23 cellular contexts compared by ENCODE assay signal in genomic region chr6:106530502-106530901, GRCh38.
DNase-seq lines count a peak whose midpoint lies in the region; ATAC-seq and TF ChIP-seq lines count a peak whose summit lies in the region.
"Had no signal": no experiment of that assay in that cellular context is flagged by ENCODE, and none has a peak within 500 bp of the region (broad histone marks: within the 10 kb centered on the region; RNA-seq: fewer than 3 reads in every experiment).

No MANE protein-coding gene starts in this region.

- H3K4me1 ChIP-seq in RWPE2 (ENCODE audit: insufficient read depth, poor library complexity, severe bottlenecking) (peaks cover 78% of the 10 kb centered on the region), trophoblast cell (ENCODE audit: control insufficient read depth in 1 of 2, insufficient read depth in 2 of 2, low read length in 2 of 2) (peaks cover 0 to 1% of the 10 kb centered on the region in 2 experiments)
- H3K4me1 ChIP-seq: ascending aorta, BE2C, testis had no signal

- H3K4ac ChIP-seq in trophoblast cell (ENCODE audit: low read depth, low read length): no peak overlapping the region

- peak overlapping the region; percentile 99 for H3K27ac ChIP-seq in RWPE2 (ENCODE audit: poor library complexity, severe bottlenecking)
- H3K27ac ChIP-seq in epithelial cell of prostate: peak overlapping the region; percentile 98
- no peak overlapping the region for H3K27ac ChIP-seq in trophoblast cell (ENCODE audit: low read depth, low read length)
- H3K27ac ChIP-seq: ascending aorta, KMS-11, RWPE1, testis had no signal

- no peak for TF ChIP-seq CTCF in RWPE2 (IDR thresholded peaks at IDR 0.05; ENCODE audit: poor library complexity, severe bottlenecking)

- peaks cover 95% of the 10 kb centered on the region for H3K36me3 ChIP-seq in RWPE2 (ENCODE audit: low read depth)
- H3K36me3 ChIP-seq in trophoblast cell (ENCODE audit: control insufficient read depth in 1 of 2, insufficient read depth in 2 of 2, low read length in 2 of 2): no peaks in the 10 kb centered on the region
- H3K36me3 ChIP-seq: ascending aorta, BE2C, HAP-1 had no signal

- ATAC-seq in RWPE2 (ENCODE audit: low read depth): no peak
- no peak for ATAC-seq in GM21717 (IDR thresholded peaks at IDR 0.05; ENCODE audit: unreplicated experiment)
- no peak for ATAC-seq in HG02970 (IDR thresholded peaks at IDR 0.05; ENCODE audit: low FRiP score, unreplicated experiment)

- no peaks in the 10 kb centered on the region for H3K79me1 ChIP-seq in trophoblast cell (ENCODE audit: low read length)

- no peaks in the 10 kb centered on the region for H3K27me3 ChIP-seq in RWPE2 (ENCODE audit: insufficient read depth, poor library complexity, severe bottlenecking)
- no peaks in the 10 kb centered on the region for H3K27me3 ChIP-seq in trophoblast cell (ENCODE audit: insufficient read depth, low read length)
- H3K27me3 ChIP-seq: ascending aorta, testis had no signal

- H4K12ac ChIP-seq in trophoblast cell (ENCODE audit: low read depth, low read length): no peak overlapping the region

- H3K14ac ChIP-seq in trophoblast cell (ENCODE audit: low read length): no peak overlapping the region

- H2BK12ac ChIP-seq in trophoblast cell (ENCODE audit: low read length): no peak overlapping the region

- H3K79me2 ChIP-seq in trophoblast cell (ENCODE audit: control insufficient read depth, insufficient read depth, low read length, poor library complexity): no peaks in the 10 kb centered on the region

- H3K9me3 ChIP-seq in RWPE2 (ENCODE audit: severe bottlenecking): no peaks in the 10 kb centered on the region
- no peaks in the 10 kb centered on the region for H3K9me3 ChIP-seq in trophoblast cell (ENCODE audit: insufficient read depth, low read depth, low read length)
- H3K9me3 ChIP-seq: ascending aorta, BE2C, HAP-1, testis had no signal

- H3K9ac ChIP-seq in trophoblast cell (ENCODE audit: low read length): no peak overlapping the region
- H3K9ac ChIP-seq: KMS-11 had no signal

- no peak overlapping the region for H3K18ac ChIP-seq in trophoblast cell (ENCODE audit: low read length)

- no peak overlapping the region for H2BK120ac ChIP-seq in trophoblast cell (ENCODE audit: insufficient read depth, low read length, poor library complexity)

- H4K8ac ChIP-seq in trophoblast cell (ENCODE audit: low read depth, low read length): no peak overlapping the region

- DNase-seq in GM03348 (ENCODE audit: low spot score) (peak; percentile 55), RWPE2 (ENCODE audit: low spot score) (no peak), epithelial cell of prostate (ENCODE audit: low read depth, low spot score) (no peak), trophoblast cell (peak; percentile 66 to 90), occipital lobe (lab: John Stamatoyannopoulos, UW) (no peak)
- DNase-seq: activated CD4-positive, CD25-positive, alpha-beta regulatory T cell; activated naive CD4-positive, alpha-beta T cell treated with anti-CD3 and anti-CD28 coated beads, Interleukin-2, amount 50 U/mL, for 16 hours; activated T-cell treated with anti-CD3 and anti-CD28 coated beads, Interleukin-2, amount 50 U/mL, for 48 hours; BE2C; erythroblast; MV-4-11; NCI-H187; NCI-H69; stimulated activated CD4-positive, alpha-beta T cell treated with anti-CD3 and anti-CD28 coated beads, Interleukin-2, amount 100 ng/mL, for 48 hours; stimulated activated naive CD4-positive, alpha-beta T cell; T-helper 9 cell; testis had no signal

- no peak overlapping the region for H2AFZ ChIP-seq in trophoblast cell (ENCODE audit: insufficient read depth, low read length, poor library complexity)

- no peak overlapping the region for H2BK5ac ChIP-seq in trophoblast cell (ENCODE audit: low read depth, low read length, poor library complexity)

- H2AK5ac ChIP-seq in trophoblast cell (ENCODE audit: low read length): no peak overlapping the region

- no peak overlapping the region for H4K91ac ChIP-seq in trophoblast cell (ENCODE audit: low read depth, low read length)

- WGBS in trophoblast cell (ENCODE audit: extremely low coverage, insufficient coverage, insufficient read length): no CpG with 5 or more reads among the region's 1 CpG

- no peak overlapping the region for H3K4me2 ChIP-seq in trophoblast cell (ENCODE audit: low read length)
- H3K4me2 ChIP-seq: KMS-11 had no signal

- H3K4me3 ChIP-seq in RWPE2 (ENCODE audit: severe bottlenecking) (no peak overlapping the region), trophoblast cell (ENCODE audit: low read depth, low read length) (no peak overlapping the region)
- H3K4me3 ChIP-seq: ascending aorta, HAP-1, testis had no signal

- no peak overlapping the region for H3K23ac ChIP-seq in trophoblast cell (ENCODE audit: low read length)

Comparison
In these comparisons a context has a peak if more than half of its experiments do, and no peak if none do; other contexts are left out.
1. DNase-seq: peak in GM03348 (single experiment) and trophoblast cell (2 of 2); none in RWPE2 (single experiment), epithelial cell of prostate (single experiment) and occipital lobe (single experiment).